1 cellular context compared by ENCODE assay signal in the genomic region with DNA sequence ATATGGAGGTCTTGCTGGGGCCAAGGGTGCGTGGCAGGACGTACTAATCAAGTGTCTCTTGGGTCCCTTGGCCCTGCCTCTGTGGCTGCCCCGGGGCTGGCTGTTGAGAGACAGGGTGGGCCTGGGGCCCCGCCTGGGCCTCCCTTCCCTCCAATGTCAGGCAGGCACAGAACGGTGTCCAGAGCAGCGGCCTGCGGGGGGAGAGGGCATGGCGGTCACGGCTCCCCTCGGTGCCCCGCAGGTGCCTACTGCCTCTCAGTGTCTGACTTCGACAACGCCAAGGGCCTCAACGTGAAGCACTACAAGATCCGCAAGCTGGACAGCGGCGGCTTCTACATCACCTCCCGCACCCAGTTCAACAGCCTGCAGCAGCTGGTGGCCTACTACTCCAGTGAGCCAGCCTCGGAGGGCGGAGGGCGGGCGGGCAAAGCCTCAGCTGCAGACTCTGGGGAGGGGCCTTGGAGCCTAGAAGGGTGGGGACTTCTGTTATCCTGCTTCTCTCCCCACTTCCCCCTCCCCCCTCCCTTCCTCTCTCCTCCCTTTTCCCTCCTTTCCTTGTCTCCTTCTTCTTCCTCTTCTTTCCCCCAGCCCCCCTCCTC.
TF ChIP-seq lines count a peak whose summit lies in the region.

No MANE protein-coding gene starts in this region.

TF ChIP-seq in H1, 55 proteins besides CTCF, POLR2A, EP300 and RAD21:
- peak; percentile 53; the same call in 1 of the 2 replicates for TF ChIP-seq YY1 (IDR thresholded peaks at IDR 0.05; ENCODE audit: low read depth, low read length)
- no peak for TF ChIP-seq BRCA1 (IDR thresholded peaks at IDR 0.05; ENCODE audit: low read depth, low read length)
- TF ChIP-seq SIN3A (conservative IDR thresholded peaks at IDR 0.05 in 1 of 2, IDR thresholded peaks at IDR 0.05 in 1 of 2; ENCODE audit: low read depth in 1 of 2, low read length in 2 of 2) = 0 out of 4 replicates have a peak, but pooled peaks of 1 of the 2 experiments have one; percentile 39
